Comparison of ENCODE assay signal across 11 cellular contexts in genomic region chr6:97947841-97948240, GRCh38.
A peak's percentile ranks its signal among the peaks of the same experiment; 100 is the strongest.
DNase-seq lines count a peak whose midpoint lies in the region; ATAC-seq and TF ChIP-seq lines count a peak whose summit lies in the region.
"Had no signal": no experiment of that assay in that cellular context is flagged by ENCODE, and none has a peak within 500 bp of the region (broad histone marks: within the 10 kb centered on the region; RNA-seq: fewer than 3 reads in every experiment).

No MANE protein-coding gene starts in this region.

- no peak overlapping the region for H3K4me3 Mint-ChIP-seq in MCF 10A (ENCODE audit: unreplicated experiment)
- H3K4me3 Mint-ChIP-seq: activated naive CD4-positive, alpha-beta T cell treated with anti-CD3 and anti-CD28 coated beads, Interleukin-2, amount 50 U/mL, for 24 hours; T-helper 1 cell treated with Interleukin-12 subunit alpha and Interleukin-12 subunit beta and Interleukin-4 antibody, amounts not matched to agents 30 μg/mL and 1 μg/mL, for 36 hours; type B pancreatic cell had no signal

- peaks cover 24% of the 10 kb centered on the region for H3K27me3 Mint-ChIP-seq in MCF 10A (ENCODE audit: insufficient read depth, unreplicated experiment)
- H3K27me3 Mint-ChIP-seq: activated naive CD4-positive, alpha-beta T cell treated with anti-CD3 and anti-CD28 coated beads, Interleukin-2, amount 50 U/mL, for 24 hours; type B pancreatic cell had no signal

- H3K4me1 Mint-ChIP-seq in MCF 10A (ENCODE audit: insufficient read depth, unreplicated experiment) = no peaks in the 10 kb centered on the region
- H3K4me1 Mint-ChIP-seq: activated naive CD4-positive, alpha-beta T cell treated with anti-CD3 and anti-CD28 coated beads, Interleukin-2, amount 50 U/mL, for 24 hours had no signal

- intact Hi-C loops in MCF 10A (cut with micrococcal nuclease) = loop anchor here (10.0 kb wide), 1 partner anchor 887 kb away; the partner anchor contains the start of gene POU3F2

- CTCF ChIA-PET in MCF 10A (lab: Yijun Ruan, JAX) = no interaction called here

- no peak overlapping the region for H3K27ac Mint-ChIP-seq in MCF 10A (ENCODE audit: low read depth, unreplicated experiment)
- H3K27ac Mint-ChIP-seq: activated naive CD4-positive, alpha-beta T cell treated with anti-CD3 and anti-CD28 coated beads, Interleukin-2, amount 50 U/mL, for 24 hours; T-helper 1 cell treated with Interleukin-12 subunit alpha and Interleukin-12 subunit beta and Interleukin-4 antibody, amounts not matched to agents 30 μg/mL and 1 μg/mL, for 36 hours; type B pancreatic cell had no signal

- ATAC-seq in GM19351 (IDR thresholded peaks at IDR 0.05; ENCODE audit: unreplicated experiment) = no peak

- DNase-seq in EL = peak; percentile 11
- DNase-seq in NCI-H2227 treated with DMSO at 0.1 percent for 48 hours (lab: John Stamatoyannopoulos, UW) = peak; percentile 31
- peak; percentile 97 for DNase-seq in MCF 10A (ENCODE audit: unreplicated experiment)
- peak; percentile 26 to 81 for DNase-seq in lung microvascular endothelial cell (ENCODE audit: low read depth in 2 of 2)
- no peak for DNase-seq in NCI-H524 treated with DMSO at 0.1 percent for 48 hours (lab: John Stamatoyannopoulos, UW)
- no peak for DNase-seq in SKM-1 treated with dmso at 0.1 percent for 144 hours (lab: John Stamatoyannopoulos, UW; ENCODE audit: unreplicated experiment)
- no peak for DNase-seq in NCI-H524 (lab: John Stamatoyannopoulos, UW)

- no peaks in the 10 kb centered on the region for H3K9me3 Mint-ChIP-seq in MCF 10A (ENCODE audit: unreplicated experiment)
- H3K9me3 Mint-ChIP-seq: activated naive CD4-positive, alpha-beta T cell treated with anti-CD3 and anti-CD28 coated beads, Interleukin-2, amount 50 U/mL, for 24 hours; T-helper 1 cell treated with Interleukin-12 subunit alpha and Interleukin-12 subunit beta and Interleukin-4 antibody, amounts not matched to agents 30 μg/mL and 1 μg/mL, for 36 hours; type B pancreatic cell had no signal

- no peaks in the 10 kb centered on the region for H3K36me3 Mint-ChIP-seq in MCF 10A (ENCODE audit: insufficient read depth, unreplicated experiment)
- H3K36me3 Mint-ChIP-seq: activated naive CD4-positive, alpha-beta T cell treated with anti-CD3 and anti-CD28 coated beads, Interleukin-2, amount 50 U/mL, for 24 hours; type B pancreatic cell had no signal

- TF ChIP-seq CTCF in MCF 10A (IDR thresholded peaks at IDR 0.05; ENCODE audit: unreplicated experiment) = no peak

- no TSS peak for BruUV-seq in MCF 10A (replicated peaks; lab: Mats Ljungman, UMichigan)

- POLR2A ChIA-PET in MCF 10A (lab: Yijun Ruan, JAX) = interaction anchor here (0.6 to 2.1 kb wide), 3 partner anchors 9 to 13 kb away, joined by 3 to 7 read pairs (median 4); no protein-coding TSS in a partner anchor

Comparison
In these comparisons a context has a peak if more than half of its experiments do, and no peak if none do; other contexts are left out.
1. DNase-seq: peak in EL (single experiment), NCI-H2227 treated with DMSO at 0.1 percent for 48 hours (single experiment), MCF 10A (single experiment) and lung microvascular endothelial cell (2 of 2); none in NCI-H524 treated with DMSO at 0.1 percent for 48 hours (single experiment), SKM-1 treated with dmso at 0.1 percent for 144 hours (single experiment) and NCI-H524 (0 of 2).